In the genomic region with DNA sequence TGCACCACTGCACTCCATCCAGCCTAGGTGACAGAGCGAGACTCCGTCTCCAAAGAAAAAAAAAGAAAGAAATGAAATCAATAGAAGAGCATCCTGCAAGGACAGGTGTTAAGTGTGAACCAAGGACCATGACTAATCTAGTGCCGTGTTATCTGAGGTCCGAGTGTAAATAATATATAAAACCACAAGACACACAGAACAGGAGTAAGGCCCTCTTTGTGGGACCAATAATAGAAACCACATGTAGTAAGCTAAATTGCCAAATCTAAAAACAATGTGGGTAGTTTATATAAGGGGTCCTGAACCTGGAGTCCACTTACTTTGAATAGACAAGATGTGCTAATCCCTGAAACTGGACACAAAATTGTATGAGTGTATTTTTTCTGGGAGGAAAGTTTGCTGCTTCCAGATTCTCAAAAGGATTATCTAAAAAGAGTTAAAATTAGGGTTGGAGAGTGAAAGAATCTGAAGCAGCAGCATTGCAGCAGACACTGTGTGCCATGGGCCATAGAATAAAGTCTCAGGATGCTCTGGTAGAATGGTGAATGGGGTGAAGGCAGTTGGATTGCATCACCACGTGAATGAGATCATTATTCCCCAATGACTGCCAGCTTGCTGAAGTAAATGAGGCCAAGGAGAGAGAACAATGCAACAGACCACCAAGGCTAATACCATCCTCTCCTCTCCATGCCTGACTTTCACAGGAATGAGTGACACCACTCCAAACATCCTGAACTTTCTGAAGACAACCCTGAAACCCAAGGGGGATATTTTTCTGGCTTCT, we compare ENCODE assay signal across 1 cellular context.
TF ChIP-seq lines count a peak whose summit lies in the region.

No MANE protein-coding gene starts in this region.

TF ChIP-seq in HEK293, 187 proteins besides CTCF, POLR2A, EP300 and RAD21 (continued from another document and continues in another):
- TF ChIP-seq, protein P1, sequence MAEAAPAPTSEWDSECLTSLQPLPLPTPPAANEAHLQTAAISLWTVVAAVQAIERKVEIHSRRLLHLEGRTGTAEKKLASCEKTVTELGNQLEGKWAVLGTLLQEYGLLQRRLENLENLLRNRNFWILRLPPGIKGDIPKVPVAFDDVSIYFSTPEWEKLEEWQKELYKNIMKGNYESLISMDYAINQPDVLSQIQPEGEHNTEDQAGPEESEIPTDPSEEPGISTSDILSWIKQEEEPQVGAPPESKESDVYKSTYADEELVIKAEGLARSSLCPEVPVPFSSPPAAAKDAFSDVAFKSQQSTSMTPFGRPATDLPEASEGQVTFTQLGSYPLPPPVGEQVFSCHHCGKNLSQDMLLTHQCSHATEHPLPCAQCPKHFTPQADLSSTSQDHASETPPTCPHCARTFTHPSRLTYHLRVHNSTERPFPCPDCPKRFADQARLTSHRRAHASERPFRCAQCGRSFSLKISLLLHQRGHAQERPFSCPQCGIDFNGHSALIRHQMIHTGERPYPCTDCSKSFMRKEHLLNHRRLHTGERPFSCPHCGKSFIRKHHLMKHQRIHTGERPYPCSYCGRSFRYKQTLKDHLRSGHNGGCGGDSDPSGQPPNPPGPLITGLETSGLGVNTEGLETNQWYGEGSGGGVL (tag by site-specific recombination; IDR thresholded peaks at IDR 0.05) = no peak
- TF ChIP-seq ZNF214 (tag by site-specific recombination; IDR thresholded peaks at IDR 0.05; ENCODE audit: borderline replicate concordance) = no peak
- TF ChIP-seq, protein P2, sequence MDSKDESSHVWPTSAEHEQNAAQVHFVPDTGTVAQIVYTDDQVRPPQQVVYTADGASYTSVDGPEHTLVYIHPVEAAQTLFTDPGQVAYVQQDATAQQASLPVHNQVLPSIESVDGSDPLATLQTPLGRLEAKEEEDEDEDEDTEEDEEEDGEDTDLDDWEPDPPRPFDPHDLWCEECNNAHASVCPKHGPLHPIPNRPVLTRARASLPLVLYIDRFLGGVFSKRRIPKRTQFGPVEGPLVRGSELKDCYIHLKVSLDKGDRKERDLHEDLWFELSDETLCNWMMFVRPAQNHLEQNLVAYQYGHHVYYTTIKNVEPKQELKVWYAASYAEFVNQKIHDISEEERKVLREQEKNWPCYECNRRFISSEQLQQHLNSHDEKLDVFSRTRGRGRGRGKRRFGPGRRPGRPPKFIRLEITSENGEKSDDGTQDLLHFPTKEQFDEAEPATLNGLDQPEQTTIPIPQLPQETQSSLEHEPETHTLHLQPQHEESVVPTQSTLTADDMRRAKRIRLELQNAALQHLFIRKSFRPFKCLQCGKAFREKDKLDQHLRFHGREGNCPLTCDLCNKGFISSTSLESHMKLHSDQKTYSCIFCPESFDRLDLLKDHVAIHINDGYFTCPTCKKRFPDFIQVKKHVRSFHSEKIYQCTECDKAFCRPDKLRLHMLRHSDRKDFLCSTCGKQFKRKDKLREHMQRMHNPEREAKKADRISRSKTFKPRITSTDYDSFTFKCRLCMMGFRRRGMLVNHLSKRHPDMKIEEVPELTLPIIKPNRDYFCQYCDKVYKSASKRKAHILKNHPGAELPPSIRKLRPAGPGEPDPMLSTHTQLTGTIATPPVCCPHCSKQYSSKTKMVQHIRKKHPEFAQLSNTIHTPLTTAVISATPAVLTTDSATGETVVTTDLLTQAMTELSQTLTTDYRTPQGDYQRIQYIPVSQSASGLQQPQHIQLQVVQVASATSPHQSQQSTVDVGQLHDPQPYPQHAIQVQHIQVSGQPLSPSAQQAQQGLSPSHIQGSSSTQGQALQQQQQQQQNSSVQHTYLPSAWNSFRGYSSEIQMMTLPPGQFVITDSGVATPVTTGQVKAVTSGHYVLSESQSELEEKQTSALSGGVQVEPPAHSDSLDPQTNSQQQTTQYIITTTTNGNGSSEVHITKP (tag by site-specific recombination; IDR thresholded peaks at IDR 0.05) = peak; percentile 53
- TF ChIP-seq, protein P3, sequence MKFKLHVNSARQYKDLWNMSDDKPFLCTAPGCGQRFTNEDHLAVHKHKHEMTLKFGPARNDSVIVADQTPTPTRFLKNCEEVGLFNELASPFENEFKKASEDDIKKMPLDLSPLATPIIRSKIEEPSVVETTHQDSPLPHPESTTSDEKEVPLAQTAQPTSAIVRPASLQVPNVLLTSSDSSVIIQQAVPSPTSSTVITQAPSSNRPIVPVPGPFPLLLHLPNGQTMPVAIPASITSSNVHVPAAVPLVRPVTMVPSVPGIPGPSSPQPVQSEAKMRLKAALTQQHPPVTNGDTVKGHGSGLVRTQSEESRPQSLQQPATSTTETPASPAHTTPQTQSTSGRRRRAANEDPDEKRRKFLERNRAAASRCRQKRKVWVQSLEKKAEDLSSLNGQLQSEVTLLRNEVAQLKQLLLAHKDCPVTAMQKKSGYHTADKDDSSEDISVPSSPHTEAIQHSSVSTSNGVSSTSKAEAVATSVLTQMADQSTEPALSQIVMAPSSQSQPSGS (tag by site-specific recombination; IDR thresholded peaks at IDR 0.05; ENCODE audit: low read depth) = peak; percentile 93
- no peak for TF ChIP-seq ZNF266 (tag by site-specific recombination; IDR thresholded peaks at IDR 0.05; ENCODE audit: low read depth)
- TF ChIP-seq SCRT2 (tag by site-specific recombination; IDR thresholded peaks at IDR 0.05) = peak; percentile 8; the same call in 1 of the 2 replicates
- TF ChIP-seq HOXA7 (CRISPR knock-in tag; IDR thresholded peaks at IDR 0.05; ENCODE audit: borderline replicate concordance) = no peak
- no peak for TF ChIP-seq ZNF571 (tag by site-specific recombination; IDR thresholded peaks at IDR 0.05)
- TF ChIP-seq, protein P4, sequence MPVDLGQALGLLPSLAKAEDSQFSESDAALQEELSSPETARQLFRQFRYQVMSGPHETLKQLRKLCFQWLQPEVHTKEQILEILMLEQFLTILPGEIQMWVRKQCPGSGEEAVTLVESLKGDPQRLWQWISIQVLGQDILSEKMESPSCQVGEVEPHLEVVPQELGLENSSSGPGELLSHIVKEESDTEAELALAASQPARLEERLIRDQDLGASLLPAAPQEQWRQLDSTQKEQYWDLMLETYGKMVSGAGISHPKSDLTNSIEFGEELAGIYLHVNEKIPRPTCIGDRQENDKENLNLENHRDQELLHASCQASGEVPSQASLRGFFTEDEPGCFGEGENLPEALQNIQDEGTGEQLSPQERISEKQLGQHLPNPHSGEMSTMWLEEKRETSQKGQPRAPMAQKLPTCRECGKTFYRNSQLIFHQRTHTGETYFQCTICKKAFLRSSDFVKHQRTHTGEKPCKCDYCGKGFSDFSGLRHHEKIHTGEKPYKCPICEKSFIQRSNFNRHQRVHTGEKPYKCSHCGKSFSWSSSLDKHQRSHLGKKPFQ (tag by site-specific recombination; IDR thresholded peaks at IDR 0.05) = peak; percentile 94
- peak; percentile 45; the same call in 1 of the 2 replicates for TF ChIP-seq ZNF2 (tag by site-specific recombination; IDR thresholded peaks at IDR 0.05)
- no peak for TF ChIP-seq ZNF514 (tag by site-specific recombination; IDR thresholded peaks at IDR 0.05)
- TF ChIP-seq MYNN (tag by site-specific recombination; IDR thresholded peaks at IDR 0.05; ENCODE audit: borderline replicate concordance) = no peak
- TF ChIP-seq ZNF239 (tag by site-specific recombination; IDR thresholded peaks at IDR 0.05) = no peak
- no peak for TF ChIP-seq YY1 (tag by site-specific recombination; IDR thresholded peaks at IDR 0.05)
- TF ChIP-seq ZNF366 (tag by site-specific recombination; conservative IDR thresholded peaks at IDR 0.05) = peak; percentile 71
- TF ChIP-seq ZNF654 (tag by site-specific recombination; IDR thresholded peaks at IDR 0.05; ENCODE audit: low read depth) = no peak
- 0 out of 2 replicates have a peak, but pooled peaks have one; percentile 59 for TF ChIP-seq ZBTB21 (tag by site-specific recombination; IDR thresholded peaks at IDR 0.05)
- 0 out of 2 replicates have a peak, but pooled peaks have one; percentile 45 for TF ChIP-seq ZNF324 (tag by site-specific recombination; IDR thresholded peaks at IDR 0.05)
- TF ChIP-seq MZF1 (tag by site-specific recombination; IDR thresholded peaks at IDR 0.05; ENCODE audit: borderline replicate concordance) = 0 out of 2 replicates have a peak, but pooled peaks have one; percentile 20
- TF ChIP-seq ZNF560 (tag by site-specific recombination; IDR thresholded peaks at IDR 0.05; ENCODE audit: borderline replicate concordance) = no peak
- TF ChIP-seq, protein P5, sequence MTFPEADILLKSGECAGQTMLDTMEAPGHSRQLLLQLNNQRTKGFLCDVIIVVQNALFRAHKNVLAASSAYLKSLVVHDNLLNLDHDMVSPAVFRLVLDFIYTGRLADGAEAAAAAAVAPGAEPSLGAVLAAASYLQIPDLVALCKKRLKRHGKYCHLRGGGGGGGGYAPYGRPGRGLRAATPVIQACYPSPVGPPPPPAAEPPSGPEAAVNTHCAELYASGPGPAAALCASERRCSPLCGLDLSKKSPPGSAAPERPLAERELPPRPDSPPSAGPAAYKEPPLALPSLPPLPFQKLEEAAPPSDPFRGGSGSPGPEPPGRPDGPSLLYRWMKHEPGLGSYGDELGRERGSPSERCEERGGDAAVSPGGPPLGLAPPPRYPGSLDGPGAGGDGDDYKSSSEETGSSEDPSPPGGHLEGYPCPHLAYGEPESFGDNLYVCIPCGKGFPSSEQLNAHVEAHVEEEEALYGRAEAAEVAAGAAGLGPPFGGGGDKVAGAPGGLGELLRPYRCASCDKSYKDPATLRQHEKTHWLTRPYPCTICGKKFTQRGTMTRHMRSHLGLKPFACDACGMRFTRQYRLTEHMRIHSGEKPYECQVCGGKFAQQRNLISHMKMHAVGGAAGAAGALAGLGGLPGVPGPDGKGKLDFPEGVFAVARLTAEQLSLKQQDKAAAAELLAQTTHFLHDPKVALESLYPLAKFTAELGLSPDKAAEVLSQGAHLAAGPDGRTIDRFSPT (tag by site-specific recombination; IDR thresholded peaks at IDR 0.05) = no peak
- TF ChIP-seq ZNF600 (tag by site-specific recombination; IDR thresholded peaks at IDR 0.05) = no peak
- TF ChIP-seq ZNF660 (tag by site-specific recombination; IDR thresholded peaks at IDR 0.05) = peak; percentile 61; the same call in 1 of the 2 replicates
- TF ChIP-seq ZSCAN30 (tag by site-specific recombination; IDR thresholded peaks at IDR 0.05) = no peak
- TF ChIP-seq ZNF768 (tag by site-specific recombination; IDR thresholded peaks at IDR 0.05) = no peak
- TF ChIP-seq ZXDB (tag by site-specific recombination; IDR thresholded peaks at IDR 0.05) = peak; percentile 39
- TF ChIP-seq ZFP41 (tag by site-specific recombination; IDR thresholded peaks at IDR 0.05; ENCODE audit: borderline replicate concordance) = no peak
- TF ChIP-seq ZNF24 (tag by site-specific recombination; IDR thresholded peaks at IDR 0.05) = 0 out of 2 replicates have a peak, but pooled peaks have one; percentile 51
- TF ChIP-seq ZNF394 (tag by site-specific recombination; IDR thresholded peaks at IDR 0.05; ENCODE audit: borderline replicate concordance) = no peak
- TF ChIP-seq, protein P6, sequence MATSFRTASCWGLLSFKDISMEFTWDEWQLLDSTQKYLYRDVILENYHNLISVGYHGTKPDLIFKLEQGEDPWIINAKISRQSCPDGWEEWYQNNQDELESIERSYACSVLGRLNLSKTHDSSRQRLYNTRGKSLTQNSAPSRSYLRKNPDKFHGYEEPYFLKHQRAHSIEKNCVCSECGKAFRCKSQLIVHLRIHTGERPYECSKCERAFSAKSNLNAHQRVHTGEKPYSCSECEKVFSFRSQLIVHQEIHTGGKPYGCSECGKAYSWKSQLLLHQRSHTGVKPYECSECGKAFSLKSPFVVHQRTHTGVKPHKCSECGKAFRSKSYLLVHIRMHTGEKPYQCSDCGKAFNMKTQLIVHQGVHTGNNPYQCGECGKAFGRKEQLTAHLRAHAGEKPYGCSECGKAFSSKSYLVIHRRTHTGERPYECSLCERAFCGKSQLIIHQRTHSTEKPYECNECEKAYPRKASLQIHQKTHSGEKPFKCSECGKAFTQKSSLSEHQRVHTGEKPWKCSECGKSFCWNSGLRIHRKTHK (tag by site-specific recombination; IDR thresholded peaks at IDR 0.05) = no peak
- TF ChIP-seq ZNF341 (tag by site-specific recombination; IDR thresholded peaks at IDR 0.05; ENCODE audit: low read depth) = no peak
- TF ChIP-seq ZNF391 (tag by site-specific recombination; IDR thresholded peaks at IDR 0.05; ENCODE audit: borderline replicate concordance, low read depth) = no peak
- 0 out of 2 replicates have a peak, but pooled peaks have one; percentile 14 for TF ChIP-seq ZNF558 (tag by site-specific recombination; IDR thresholded peaks at IDR 0.05)
- no peak for TF ChIP-seq GLIS1 (tag by site-specific recombination; IDR thresholded peaks at IDR 0.05)
- TF ChIP-seq ZIC2 (tag by site-specific recombination; IDR thresholded peaks at IDR 0.05) = no peak
- TF ChIP-seq, protein P7, sequence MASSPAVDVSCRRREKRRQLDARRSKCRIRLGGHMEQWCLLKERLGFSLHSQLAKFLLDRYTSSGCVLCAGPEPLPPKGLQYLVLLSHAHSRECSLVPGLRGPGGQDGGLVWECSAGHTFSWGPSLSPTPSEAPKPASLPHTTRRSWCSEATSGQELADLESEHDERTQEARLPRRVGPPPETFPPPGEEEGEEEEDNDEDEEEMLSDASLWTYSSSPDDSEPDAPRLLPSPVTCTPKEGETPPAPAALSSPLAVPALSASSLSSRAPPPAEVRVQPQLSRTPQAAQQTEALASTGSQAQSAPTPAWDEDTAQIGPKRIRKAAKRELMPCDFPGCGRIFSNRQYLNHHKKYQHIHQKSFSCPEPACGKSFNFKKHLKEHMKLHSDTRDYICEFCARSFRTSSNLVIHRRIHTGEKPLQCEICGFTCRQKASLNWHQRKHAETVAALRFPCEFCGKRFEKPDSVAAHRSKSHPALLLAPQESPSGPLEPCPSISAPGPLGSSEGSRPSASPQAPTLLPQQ (tag by site-specific recombination; IDR thresholded peaks at IDR 0.05) = peak; percentile 77; the same call in 1 of the 2 replicates
- no peak for TF ChIP-seq ZNF561 (tag by site-specific recombination; IDR thresholded peaks at IDR 0.05; ENCODE audit: borderline replicate concordance)
- TF ChIP-seq BCL11B (tag by site-specific recombination; IDR thresholded peaks at IDR 0.05; ENCODE audit: low read depth) = no peak
- TF ChIP-seq ZNF350 (tag by site-specific recombination; IDR thresholded peaks at IDR 0.05) = no peak
- TF ChIP-seq ZNF121 (tag by site-specific recombination; IDR thresholded peaks at IDR 0.05) = no peak
- TF ChIP-seq, protein P8, sequence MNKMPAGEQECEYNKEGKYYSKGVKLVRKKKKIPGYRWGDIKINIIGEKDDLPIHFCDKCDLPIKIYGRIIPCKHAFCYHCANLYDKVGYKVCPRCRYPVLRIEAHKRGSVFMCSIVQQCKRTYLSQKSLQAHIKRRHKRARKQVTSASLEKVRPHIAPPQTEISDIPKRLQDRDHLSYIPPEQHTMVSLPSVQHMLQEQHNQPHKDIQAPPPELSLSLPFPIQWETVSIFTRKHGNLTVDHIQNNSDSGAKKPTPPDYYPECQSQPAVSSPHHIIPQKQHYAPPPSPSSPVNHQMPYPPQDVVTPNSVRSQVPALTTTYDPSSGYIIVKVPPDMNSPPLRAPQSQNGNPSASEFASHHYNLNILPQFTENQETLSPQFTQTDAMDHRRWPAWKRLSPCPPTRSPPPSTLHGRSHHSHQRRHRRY (tag by site-specific recombination; IDR thresholded peaks at IDR 0.05) = no peak
- peak; percentile 60 for TF ChIP-seq ZNF335 (tag by site-specific recombination; conservative IDR thresholded peaks at IDR 0.05)
- TF ChIP-seq ZNF202 (tag by site-specific recombination; IDR thresholded peaks at IDR 0.05; ENCODE audit: borderline replicate concordance) = no peak
- TF ChIP-seq ZNF16 (tag by site-specific recombination; IDR thresholded peaks at IDR 0.05; ENCODE audit: low read depth) = no peak
- TF ChIP-seq PRDM1 (tag by site-specific recombination; IDR thresholded peaks at IDR 0.05) = peak; percentile 92
